Comparison of ENCODE assay signal across 8 cellular contexts in the genomic region with DNA sequence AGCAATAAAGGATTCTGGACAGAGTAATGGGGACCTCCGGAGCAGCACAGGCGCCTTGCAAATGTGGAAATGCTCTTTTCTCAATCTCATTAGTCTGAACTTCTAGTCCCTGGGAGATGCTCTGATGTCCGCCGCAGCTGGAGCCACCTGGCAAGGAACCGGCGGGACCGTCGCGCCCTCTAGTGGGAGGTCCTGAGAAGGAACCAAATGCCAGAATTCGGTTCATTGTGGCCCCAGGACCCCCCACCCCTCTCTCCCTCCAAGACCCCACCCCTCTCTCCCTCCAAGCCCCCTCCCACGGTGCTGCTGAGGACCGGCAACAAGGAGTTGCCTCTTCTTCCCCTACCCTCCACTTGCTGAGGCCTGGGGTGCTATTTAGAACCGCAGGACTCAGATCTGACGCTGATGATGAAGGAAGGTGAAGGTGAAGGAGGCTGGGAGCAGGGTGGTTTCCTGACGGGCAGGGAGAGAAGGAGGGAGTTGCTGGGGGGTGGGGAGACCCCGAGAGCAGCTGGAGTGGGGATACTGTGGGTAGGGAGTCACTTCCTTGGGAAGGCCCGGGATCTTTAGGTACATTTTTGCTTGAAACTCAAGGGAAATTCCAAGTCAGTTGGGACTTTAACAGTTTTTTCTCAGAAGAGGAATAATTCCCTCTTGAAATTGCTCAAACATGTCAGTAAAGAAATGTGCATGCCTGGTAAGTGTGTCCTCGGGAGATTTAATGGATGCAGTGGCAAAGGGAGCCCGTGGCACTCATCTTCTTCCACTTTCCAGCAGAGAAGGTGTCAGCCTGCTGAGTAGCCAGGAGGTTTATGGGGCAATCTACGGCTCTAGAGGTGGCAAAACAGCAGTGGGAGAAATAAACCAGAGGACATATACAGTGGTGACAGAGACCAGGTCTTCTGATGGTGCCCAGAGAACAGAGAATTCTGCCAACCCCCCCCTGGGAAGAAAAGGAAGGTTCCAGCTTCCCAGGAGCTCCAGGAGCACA. TPM values are rescaled to one million over a fixed set of nuclear protein-coding genes. Genes with fewer than 3 reads are reported as not detected.
DNase-seq lines count a peak whose midpoint lies in the region; ATAC-seq, FAIRE-seq and TF ChIP-seq lines count a peak whose summit lies in the region.

No MANE protein-coding gene starts in this region.

- H3K9me3 Mint-ChIP-seq in GM23338 = no peaks in the 10 kb centered on the region; the same call in 2 of the 3 replicates
- no peaks in the 10 kb centered on the region for H3K9me3 Mint-ChIP-seq in stimulated activated effector memory CD8-positive, alpha-beta T cell treated with anti-CD3 and anti-CD28 coated beads, Interleukin-12 subunit alpha, Interleukin-12 subunit beta, amount 100 ng/mL, for 72 hours

- in situ Hi-C loops in ACHN (cut with HindIII; ENCODE audit: low pct_ligation_motif_present, low pct_unique_long_range_greater_than_20kb, low sequenced_read_pairs) = no loop called here

- TF ChIP-seq CTCF in GM23338 (conservative IDR thresholded peaks at IDR 0.05; ENCODE audit: low read depth in 2 of 2) = peak; percentile 70 to 86
- peak; percentile 58 to 87 for TF ChIP-seq CTCF in endothelial cell of umbilical vein (IDR thresholded peaks at IDR 0.05; ENCODE audit: extremely low read depth in 1 of 2, insufficient read depth in 1 of 2, low read depth in 1 of 2, low read length in 2 of 2)

- FAIRE-seq in endothelial cell of umbilical vein (lab: Jason Lieb, UNC) = peak; percentile 81

- no peaks in the 10 kb centered on the region for H4K20me1 ChIP-seq in GM23338 (replicated peaks; ENCODE audit: insufficient read depth)
- no peaks in the 10 kb centered on the region for H4K20me1 ChIP-seq in endothelial cell of umbilical vein (replicated peaks; ENCODE audit: control insufficient read depth, extremely low read depth, insufficient read depth, low read length)

- H3K4me3 Mint-ChIP-seq in GM23338 = peak overlapping the region; percentile 49
- H3K4me3 Mint-ChIP-seq in stimulated activated effector memory CD8-positive, alpha-beta T cell treated with anti-CD3 and anti-CD28 coated beads, Interleukin-12 subunit alpha, Interleukin-12 subunit beta, amount 100 ng/mL, for 72 hours = no peak overlapping the region

- POLR2A ChIA-PET in endothelial cell of umbilical vein (lab: Charles Lee) = no interaction called here

- H3K36me3 ChIP-seq in GM23338 (ENCODE audit: insufficient read depth) (no peaks in the 10 kb centered on the region), endothelial cell of umbilical vein (ENCODE audit: control insufficient read depth in 2 of 2, extremely low read depth in 1 of 2, insufficient read depth in 2 of 2, low read length in 2 of 2) (no peaks in the 10 kb centered on the region)

- H3K9me2 ChIP-seq in GM23338 (ENCODE audit: insufficient read depth) = 0 out of 2 replicates have a peak, but pooled peaks cover 3% of the 10 kb centered on the region

- H3F3A ChIP-seq in GM23338 (replicated peaks; ENCODE audit: low read depth) = peaks cover 16% of the 10 kb centered on the region; the same call in 1 of the 2 replicates

- BruUV-seq in endothelial cell of umbilical vein (replicated peaks; lab: Mats Ljungman, UMichigan) = no TSS peak

- H3K9me1 ChIP-seq in endothelial cell of umbilical vein (replicated peaks; ENCODE audit: control insufficient read depth, extremely low read depth, insufficient read depth, low read length) = no peaks in the 10 kb centered on the region

- H3K27me3 ChIP-seq in GM23338 (ENCODE audit: insufficient read depth) = no peaks in the 10 kb centered on the region
- H3K27me3 ChIP-seq in endothelial cell of umbilical vein (ENCODE audit: control insufficient read depth in 2 of 2, insufficient read depth in 2 of 2, low read length in 2 of 2) = peaks cover 0 to 1% of the 10 kb centered on the region in 2 experiments

- H3K79me2 ChIP-seq in GM23338 (replicated peaks; ENCODE audit: insufficient read depth) = no peaks in the 10 kb centered on the region
- H3K79me2 ChIP-seq in endothelial cell of umbilical vein (ENCODE audit: control insufficient read depth, insufficient read depth, low read length) = no peaks in the 10 kb centered on the region

- dilution Hi-C loops in endothelial cell of umbilical vein (cut with MboI; ENCODE audit: extremely low pct_ligation_motif_present, low sequenced_read_pairs) = no loop called here

- peak overlapping the region; percentile 97 for H2AFZ ChIP-seq in GM23338
- H2AFZ ChIP-seq in endothelial cell of umbilical vein (ENCODE audit: low read depth, low read length) = peak overlapping the region; percentile 23

- H3K4me3 ChIP-seq in GM23338 = peak overlapping the region; percentile 48
- no peak overlapping the region for H3K4me3 ChIP-seq in endothelial cell of umbilical vein (replicated peaks in 1 of 3; ENCODE audit: insufficient read depth in 1 of 3, low read depth in 1 of 3, low read length in 3 of 3)

- peak; percentile 71 for DNase-seq in ACHN
- peak; percentile 90 for DNase-seq in GM23338 (ENCODE audit: low spot score)
- DNase-seq in NCI-H748 treated with DMSO at 0.1 percent for 48 hours (lab: John Stamatoyannopoulos, UW) = peak; percentile 38
- peak; percentile 23 to 64 (median 46) for DNase-seq in activated CD8-positive, alpha-beta memory T cell treated with anti-CD3 and anti-CD28 coated beads for 48 hours (ENCODE audit: low read depth in 2 of 3, low spot score in 2 of 3)
- peak; percentile 33 for DNase-seq in endothelial cell of umbilical vein (ENCODE audit: low read depth, low spot score)
- DNase-seq in mucosa of gallbladder (ENCODE audit: low spot score) = peak; percentile 57
- peak; percentile 47 to 76 for DNase-seq in stimulated activated effector memory CD8-positive, alpha-beta T cell treated with anti-CD3 and anti-CD28 coated beads, Interleukin-12 subunit alpha, Interleukin-12 subunit beta, amount 100 ng/mL, for 72 hours (ENCODE audit: low spot score in 2 of 2)

- H3K9me3 ChIP-seq in endothelial cell of umbilical vein (replicated peaks; ENCODE audit: control insufficient read depth, insufficient read depth, low read length) = no peaks in the 10 kb centered on the region

- peaks cover 75% of the 10 kb centered on the region for H3K4me1 Mint-ChIP-seq in GM23338
- H3K4me1 Mint-ChIP-seq in stimulated activated effector memory CD8-positive, alpha-beta T cell treated with anti-CD3 and anti-CD28 coated beads, Interleukin-12 subunit alpha, Interleukin-12 subunit beta, amount 100 ng/mL, for 72 hours = peaks cover 31% of the 10 kb centered on the region

- intact Hi-C loops in endothelial cell of umbilical vein (cut with micrococcal nuclease) = loop anchor here (1.0 to 10.0 kb wide), 2 partner anchors 39 to 883 kb away; a partner anchor contains a TSS

- H3K9ac ChIP-seq in endothelial cell of umbilical vein (replicated peaks; ENCODE audit: extremely low read depth, insufficient read depth, low read length) = no peak overlapping the region

- peak overlapping the region; percentile 77 for H3K4me2 ChIP-seq in GM23338
- H3K4me2 ChIP-seq in endothelial cell of umbilical vein (ENCODE audit: insufficient read depth, low read length) = no peak overlapping the region

- peak overlapping the region; percentile 16; the same call in 1 of the 2 replicates for H3K27ac Mint-ChIP-seq in GM23338
- H3K27ac Mint-ChIP-seq in stimulated activated effector memory CD8-positive, alpha-beta T cell treated with anti-CD3 and anti-CD28 coated beads, Interleukin-12 subunit alpha, Interleukin-12 subunit beta, amount 100 ng/mL, for 72 hours = no peak overlapping the region

- H3K4me1 ChIP-seq in GM23338 (ENCODE audit: insufficient read depth) (peaks cover 64% of the 10 kb centered on the region), endothelial cell of umbilical vein (ENCODE audit: control insufficient read depth, extremely low read depth, insufficient read depth, low read length) (peaks cover 22% of the 10 kb centered on the region)

- H3K36me3 Mint-ChIP-seq in GM23338 (ENCODE audit: low read depth) = no peaks in the 10 kb centered on the region
- no peaks in the 10 kb centered on the region for H3K36me3 Mint-ChIP-seq in stimulated activated effector memory CD8-positive, alpha-beta T cell treated with anti-CD3 and anti-CD28 coated beads, Interleukin-12 subunit alpha, Interleukin-12 subunit beta, amount 100 ng/mL, for 72 hours

- ATAC-seq in GM23338 (peak; percentile 11), HG02884 (IDR thresholded peaks at IDR 0.05; ENCODE audit: unreplicated experiment) (no peak)
- no peak for ATAC-seq in stimulated activated effector memory CD8-positive, alpha-beta T cell treated with anti-CD3 and anti-CD28 coated beads, Interleukin-12 subunit alpha, Interleukin-12 subunit beta, amount 100 ng/mL, for 72 hours

- H3K27ac ChIP-seq in GM23338 (ENCODE audit: low read depth) = no peak overlapping the region
- H3K27ac ChIP-seq in endothelial cell of umbilical vein (ENCODE audit: insufficient read depth, low read depth, low read length) = no peak overlapping the region

- peaks cover 37% of the 10 kb centered on the region for H3K27me3 Mint-ChIP-seq in GM23338 (ENCODE audit: insufficient read depth, low read depth, poor library complexity)

- no peak for TF ChIP-seq POLR2A in endothelial cell of umbilical vein (IDR thresholded peaks at IDR 0.05; ENCODE audit: low read depth, low read length)

- CTCF ChIA-PET in endothelial cell of umbilical vein (lab: Charles Lee) = interaction anchor here (0.7 to 7.8 kb wide), 21 partner anchors 8 to 911 kb away, joined by 3 to 163 read pairs (median 4); a partner anchor contains a TSS

RNA-seq across cellular contexts. Expression of a gene that starts 42.6 kb away (rescaled TPM):
- 0.12 and 0.66 TPM in 2 replicates for total RNA-seq in GM23338 (2014; rRNA removed; shearing (Covaris generic))
- polyA plus RNA-seq in GM23338 (2016; fragmentation: Nextera tagmentation; extraction: Ambion mirVana) (0.66 and 0.80 TPM in 2 replicates), endothelial cell of umbilical vein (not detected in 2 replicates)
- total RNA-seq in endothelial cell of umbilical vein (not detected in 2 replicates), mucosa of gallbladder (0.46 TPM)
- polyA plus RNA-seq in endothelial cell of umbilical vein (2011; cell fraction: cytosol; rRNA removed) = not detected in 2 replicates
- polyA plus RNA-seq in endothelial cell of umbilical vein (2011; cell fraction: nucleus; rRNA removed) = not detected in 2 replicates
- polyA plus RNA-seq in endothelial cell of umbilical vein (2012) = not detected in 2 replicates
- polyA minus RNA-seq in endothelial cell of umbilical vein = not detected in 2 replicates
- not detected for polyA minus RNA-seq in endothelial cell of umbilical vein (2011; cell fraction: cytosol; rRNA and poly(A)+ RNA removed)
- polyA minus RNA-seq in endothelial cell of umbilical vein (2011; cell fraction: nucleus; rRNA and poly(A)+ RNA removed) = not detected in 2 replicates

RNA-seq across cellular contexts. Expression of a gene that starts 52.4 kb away (rescaled TPM):
- total RNA-seq in GM23338 (2014; rRNA removed; shearing (Covaris generic)) = 60.3 and 111 TPM in 2 replicates
- 27.7 and 29.4 TPM in 2 replicates for polyA plus RNA-seq in GM23338 (2016; fragmentation: Nextera tagmentation; extraction: Ambion mirVana)
- total RNA-seq in endothelial cell of umbilical vein = 41.6 and 43.3 TPM in 2 replicates
- 67.5 and 78.4 TPM in 2 replicates for polyA plus RNA-seq in endothelial cell of umbilical vein
- 82.7 and 95.4 TPM in 2 replicates for polyA plus RNA-seq in endothelial cell of umbilical vein (2011; cell fraction: cytosol; rRNA removed)
- 56.4 and 61.2 TPM in 2 replicates for polyA plus RNA-seq in endothelial cell of umbilical vein (2011; cell fraction: nucleus; rRNA removed)
- 48.8 and 54.3 TPM in 2 replicates for polyA plus RNA-seq in endothelial cell of umbilical vein (2012)
- 51.6 and 70.4 TPM in 2 replicates for polyA minus RNA-seq in endothelial cell of umbilical vein
- polyA minus RNA-seq in endothelial cell of umbilical vein (2011; cell fraction: cytosol; rRNA and poly(A)+ RNA removed) = 44.9 TPM
- 18.7 and 25.5 TPM in 2 replicates for polyA minus RNA-seq in endothelial cell of umbilical vein (2011; cell fraction: nucleus; rRNA and poly(A)+ RNA removed)
- total RNA-seq in mucosa of gallbladder = 38.6 TPM

Comparison
In these comparisons a context has a peak if more than half of its experiments do, and no peak if none do; other contexts are left out.
1. DNase-seq: peak in every context shown above with its lines; median percentile 90 in GM23338; 71 in ACHN; 62 in stimulated activated effector memory CD8-positive, alpha-beta T cell treated with anti-CD3 and anti-CD28 coated beads, Interleukin-12 subunit alpha, Interleukin-12 subunit beta, amount 100 ng/mL, for 72 hours; 57 in mucosa of gallbladder; 46 in activated CD8-positive, alpha-beta memory T cell treated with anti-CD3 and anti-CD28 coated beads for 48 hours; 38 in NCI-H748 treated with DMSO at 0.1 percent for 48 hours; 33 in endothelial cell of umbilical vein.